In the genomic region with DNA sequence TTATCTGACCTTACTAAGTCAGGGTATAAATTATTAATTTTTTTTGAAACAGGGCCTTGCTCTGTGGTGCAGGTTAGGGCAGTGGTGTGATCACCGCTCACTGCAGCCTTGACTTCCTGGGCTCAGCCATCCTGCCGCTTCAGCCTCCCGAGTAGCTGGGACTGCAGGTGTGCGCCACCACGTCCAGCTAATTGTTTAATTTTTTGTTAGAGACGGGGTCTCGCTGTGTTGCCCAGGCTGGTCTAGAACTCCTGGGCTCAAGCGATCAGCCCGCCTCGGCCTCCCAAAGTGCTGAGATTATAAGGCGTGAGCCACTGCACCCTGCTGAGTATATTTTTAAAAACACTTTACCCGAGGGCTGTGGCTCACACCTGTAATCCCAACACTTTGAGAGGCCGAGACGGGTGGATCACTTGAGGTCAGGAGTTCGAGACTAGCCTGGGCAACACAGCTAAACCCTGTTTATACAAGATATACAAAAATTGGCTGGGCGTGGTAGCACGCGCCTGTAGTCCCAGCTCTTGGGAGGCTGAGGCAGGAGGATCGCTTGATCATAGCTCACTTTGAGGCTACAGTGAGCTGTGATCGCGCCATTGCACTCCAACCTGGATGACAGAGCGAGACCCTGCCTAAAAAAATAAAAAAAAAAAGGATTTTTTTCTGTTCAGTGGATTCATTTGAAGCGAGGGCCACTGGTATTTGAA, we compare ENCODE assay signal across 8 cellular contexts. TPM values are rescaled to one million over a fixed set of nuclear protein-coding genes. Genes with fewer than 3 reads are reported as not detected.
DNase-seq lines count a peak whose midpoint lies in the region; ATAC-seq and TF ChIP-seq lines count a peak whose summit lies in the region.

No MANE protein-coding gene starts in this region.

- peak overlapping the region in 1 of 2 donors; percentile 66 for H3K4me3 ChIP-seq in left lung

- no peak for TF ChIP-seq CTCF in left lung (IDR thresholded peaks at IDR 0.05)

- DNase-seq in activated CD4-positive, alpha-beta T cell treated with anti-CD3 and anti-CD28 coated beads for 1 hour = peak; percentile 7
- no peak for DNase-seq in activated CD4-positive, alpha-beta T cell treated with anti-CD3 and anti-CD28 coated beads, Interleukin-2, amount 50 U/mL, for 4 hours
- DNase-seq in activated naive CD8-positive, alpha-beta T cell treated with anti-CD3 and anti-CD28 coated beads for 36 hours = no peak
- DNase-seq in left lung = no peak
- DNase-seq in AML-193 (lab: John Stamatoyannopoulos, UW) = no peak

- intact Hi-C loops in left lung (cut with DNase I) = no loop called here

- peak overlapping the region; percentile 95 for H3K4me3 Mint-ChIP-seq in activated naive CD8-positive, alpha-beta T cell treated with anti-CD3 and anti-CD28 coated beads for 36 hours

- H3K27me3 ChIP-seq in left lung = no peaks in the 10 kb centered on the region

- peaks cover 6% of the 10 kb centered on the region for H3K36me3 Mint-ChIP-seq in activated naive CD8-positive, alpha-beta T cell treated with anti-CD3 and anti-CD28 coated beads for 36 hours

- no peaks in the 10 kb centered on the region for H3K9me3 ChIP-seq in left lung

- no peaks in the 10 kb centered on the region for H3K27me3 Mint-ChIP-seq in activated naive CD8-positive, alpha-beta T cell treated with anti-CD3 and anti-CD28 coated beads for 36 hours

- peak overlapping the region; percentile 81 to 89 for H3K27ac ChIP-seq in left lung
- H3K27ac ChIP-seq in temporal lobe (ENCODE audit: low read depth, low read length) = peak overlapping the region; percentile 65

- ATAC-seq in left lung (no peak), GM18909 (IDR thresholded peaks at IDR 0.05; ENCODE audit: poor library complexity, unreplicated experiment) (no peak), GM18907 (IDR thresholded peaks at IDR 0.05; ENCODE audit: unreplicated experiment) (no peak)

- H3K4me1 ChIP-seq in left lung = peaks cover 0 to 10% of the 10 kb centered on the region in 2 donors

- no peaks in the 10 kb centered on the region for H3K9me3 Mint-ChIP-seq in activated naive CD8-positive, alpha-beta T cell treated with anti-CD3 and anti-CD28 coated beads for 36 hours

- H3K27ac Mint-ChIP-seq in activated naive CD8-positive, alpha-beta T cell treated with anti-CD3 and anti-CD28 coated beads for 36 hours = peak overlapping the region; percentile 60

- H3K4me1 Mint-ChIP-seq in activated naive CD8-positive, alpha-beta T cell treated with anti-CD3 and anti-CD28 coated beads for 36 hours = peaks cover 15% of the 10 kb centered on the region

- H3K36me3 ChIP-seq in left lung = peaks cover 0 to 3% of the 10 kb centered on the region in 2 donors

RNA-seq across cellular contexts. Expression of a gene that starts 0.7 kb away (rescaled TPM):
- 10 to 100 TPM; 12.1 to 12.9 TPM for total RNA-seq in activated naive CD8-positive, alpha-beta T cell treated with anti-CD3 and anti-CD28 coated beads for 36 hours
- total RNA-seq in left lung (10 to 100 TPM; 11.8 to 15.2 TPM), temporal lobe (11.3 TPM)

RNA-seq across cellular contexts. Expression of a gene that starts 17.2 kb away (rescaled TPM):
- 100 to 1,000 TPM; 165 to 169 TPM for total RNA-seq in activated naive CD8-positive, alpha-beta T cell treated with anti-CD3 and anti-CD28 coated beads for 36 hours
- total RNA-seq in left lung = 100 to 1,000 TPM in 1 of 2 donors, 10 to 100 TPM in 1; 74.2 to 200 TPM
- 25.6 TPM for total RNA-seq in temporal lobe

RNA-seq across cellular contexts. Expression of a gene that starts 30.0 kb away (rescaled TPM):
- 10 to 100 TPM; 11.0 to 11.9 TPM for total RNA-seq in activated naive CD8-positive, alpha-beta T cell treated with anti-CD3 and anti-CD28 coated beads for 36 hours
- total RNA-seq in left lung (10 to 100 TPM in 1 of 2 donors, 1 to 10 TPM in 1; 8.4 to 12.2 TPM), temporal lobe (6.1 TPM)

RNA-seq across cellular contexts. Expression of a gene that starts 35.5 kb away (rescaled TPM):
- total RNA-seq in activated naive CD8-positive, alpha-beta T cell treated with anti-CD3 and anti-CD28 coated beads for 36 hours = 100 to 1,000 TPM; 255 to 258 TPM
- total RNA-seq in left lung (100 to 1,000 TPM in 1 of 2 donors, 10 to 100 TPM in 1; 82.3 to 217 TPM), temporal lobe (105 TPM)

RNA-seq across cellular contexts. Expression of a gene that starts 58.5 kb away (rescaled TPM):
- total RNA-seq in activated naive CD8-positive, alpha-beta T cell treated with anti-CD3 and anti-CD28 coated beads for 36 hours = 10 to 100 TPM; 32.6 to 40.6 TPM
- total RNA-seq in left lung = 100 to 1,000 TPM; 108 to 114 TPM
- total RNA-seq in temporal lobe = 48.9 TPM
